ENCODE assay signal across 17 cellular contexts in genomic region chr9:8784813-8785212, GRCh38.
DNase-seq lines count a peak whose midpoint lies in the region; TF ChIP-seq lines count a peak whose summit lies in the region.
"Had no signal": no experiment of that assay in that cellular context is flagged by ENCODE, and none has a peak within 500 bp of the region (broad histone marks: within the 10 kb centered on the region; RNA-seq: fewer than 3 reads in every experiment).

No MANE protein-coding gene starts in this region.

- peaks cover 2% of the 10 kb centered on the region for H3K27me3 Mint-ChIP-seq in glutamatergic neuron (ENCODE audit: unreplicated experiment)
- H3K27me3 Mint-ChIP-seq in activated CD4-positive, alpha-beta T cell treated with anti-CD3 and anti-CD28 coated beads, Interleukin-2, amount 10 ng/mL, durations not matched to agents 24 days and 14 days, result no peaks in the 10 kb centered on the region
- H3K27me3 Mint-ChIP-seq: dendritic cell treated with granulocyte-macrophage colony-stimulating factor and Interleukin-4, amounts not matched to agents 40 ng/mL and 50 ng/mL, for 4 days; progenitor cell of endocrine pancreas; stimulated activated naive CD8-positive, alpha-beta T cell treated with anti-CD3 and anti-CD28 coated beads, Interleukin-15, amount 100 ng/mL, for 72 hours had no signal

- peaks cover 2% of the 10 kb centered on the region for H3K9me3 Mint-ChIP-seq in glutamatergic neuron (ENCODE audit: unreplicated experiment)
- H3K9me3 Mint-ChIP-seq in activated CD4-positive, alpha-beta T cell treated with anti-CD3 and anti-CD28 coated beads, Interleukin-2, amount 10 ng/mL, durations not matched to agents 24 days and 14 days, result no peaks in the 10 kb centered on the region
- H3K9me3 Mint-ChIP-seq: dendritic cell treated with granulocyte-macrophage colony-stimulating factor and Interleukin-4, amounts not matched to agents 40 ng/mL and 50 ng/mL, for 4 days; stimulated activated naive CD8-positive, alpha-beta T cell treated with anti-CD3 and anti-CD28 coated beads, Interleukin-15, amount 100 ng/mL, for 72 hours had no signal

- no peaks in the 10 kb centered on the region for H3K9me3 ChIP-seq in HEK293 (ENCODE audit: control insufficient read depth, insufficient read depth, low read depth, low read length)

- peak overlapping the region; percentile 76 for H3K27ac Mint-ChIP-seq in glutamatergic neuron (ENCODE audit: unreplicated experiment)
- H3K27ac Mint-ChIP-seq in activated CD4-positive, alpha-beta T cell treated with anti-CD3 and anti-CD28 coated beads, Interleukin-2, amount 10 ng/mL, durations not matched to agents 24 days and 14 days, result no peak overlapping the region
- H3K27ac Mint-ChIP-seq: dendritic cell treated with granulocyte-macrophage colony-stimulating factor and Interleukin-4, amounts not matched to agents 40 ng/mL and 50 ng/mL, for 4 days; progenitor cell of endocrine pancreas; stimulated activated naive CD8-positive, alpha-beta T cell treated with anti-CD3 and anti-CD28 coated beads, Interleukin-15, amount 100 ng/mL, for 72 hours had no signal

- H3K4me3 Mint-ChIP-seq in glutamatergic neuron (ENCODE audit: unreplicated experiment), result peak overlapping the region; percentile 48
- no peak overlapping the region for H3K4me3 Mint-ChIP-seq in activated CD4-positive, alpha-beta T cell treated with anti-CD3 and anti-CD28 coated beads, Interleukin-2, amount 10 ng/mL, durations not matched to agents 24 days and 14 days
- H3K4me3 Mint-ChIP-seq: dendritic cell treated with granulocyte-macrophage colony-stimulating factor and Interleukin-4, amounts not matched to agents 40 ng/mL and 50 ng/mL, for 4 days; stimulated activated naive CD8-positive, alpha-beta T cell treated with anti-CD3 and anti-CD28 coated beads, Interleukin-15, amount 100 ng/mL, for 72 hours had no signal

- no peaks in the 10 kb centered on the region for H3K36me3 Mint-ChIP-seq in glutamatergic neuron (ENCODE audit: unreplicated experiment)
- no peaks in the 10 kb centered on the region for H3K36me3 Mint-ChIP-seq in activated CD4-positive, alpha-beta T cell treated with anti-CD3 and anti-CD28 coated beads, Interleukin-2, amount 10 ng/mL, durations not matched to agents 24 days and 14 days (ENCODE audit: low read depth)

- peak; percentile 85 for DNase-seq in NCI-H69 (lab: John Stamatoyannopoulos, UW)
- no peak for DNase-seq in glutamatergic neuron
- DNase-seq in ecto neural progenitor cell (ENCODE audit: low spot score), result no peak
- DNase-seq in GM19238 (ENCODE audit: insufficient read length, low spot score), result no peak
- no peak for DNase-seq in activated CD4-positive, alpha-beta T cell treated with anti-CD3 and anti-CD28 coated beads, Interleukin-2, amount 10 ng/mL, durations not matched to agents 24 days and 14 days
- DNase-seq: activated CD8-positive, alpha-beta memory T cell treated with anti-CD3 and anti-CD28 coated beads for 24 hours; hippocampal formation; KG1; kidney glomerular epithelial cell; NCI-H1417 treated with DMSO at 0.1 percent for 48 hours; RPMI8226; stimulated activated naive CD8-positive, alpha-beta T cell treated with anti-CD3 and anti-CD28 coated beads, Interleukin-15, amount 100 ng/mL, for 72 hours; T-helper 1 cell had no signal

- CTCF ChIA-PET in HEK293 (lab: Yijun Ruan, JAX), result interaction anchor here (0.7 to 1.0 kb wide), 2 partner anchors 71 to 110 kb away, joined by 3 read pairs; no protein-coding TSS in a partner anchor

- H3K4me1 ChIP-seq in HEK293 (ENCODE audit: control insufficient read depth, insufficient read depth, low read length), result peaks cover 8% of the 10 kb centered on the region; the same call in 1 of the 2 replicates

- TF ChIP-seq CTCF in HEK293 (tag by site-specific recombination; IDR thresholded peaks at IDR 0.05), result no peak
- no peak for TF ChIP-seq CTCF in glutamatergic neuron (IDR thresholded peaks at IDR 0.05; ENCODE audit: partially characterized antibody, unreplicated experiment)

- no peak overlapping the region for H3K4me3 ChIP-seq in HEK293 (ENCODE audit: low read depth, low read length)

- no peaks in the 10 kb centered on the region for H3K36me3 ChIP-seq in HEK293 (ENCODE audit: control insufficient read depth in 2 of 2, insufficient read depth in 1 of 2, low read length in 2 of 2)

- H3K27ac ChIP-seq in HEK293 (ENCODE audit: extremely low read depth, low read depth, low read length) (no peak overlapping the region), temporal lobe (ENCODE audit: low read depth, low read length) (peak overlapping the region; percentile 38)

- peaks cover 43% of the 10 kb centered on the region for H3K4me1 Mint-ChIP-seq in glutamatergic neuron (ENCODE audit: low read depth, unreplicated experiment)
- H3K4me1 Mint-ChIP-seq in activated CD4-positive, alpha-beta T cell treated with anti-CD3 and anti-CD28 coated beads, Interleukin-2, amount 10 ng/mL, durations not matched to agents 24 days and 14 days, result no peaks in the 10 kb centered on the region
- H3K4me1 Mint-ChIP-seq: stimulated activated naive CD8-positive, alpha-beta T cell treated with anti-CD3 and anti-CD28 coated beads, Interleukin-15, amount 100 ng/mL, for 72 hours had no signal

- POLR2A ChIA-PET in HEK293 (lab: Yijun Ruan, JAX), result no interaction called here

- intact Hi-C loops in activated CD4-positive, alpha-beta T cell treated with anti-CD3 and anti-CD28 coated beads, Interleukin-2, amount 10 ng/mL, durations not matched to agents 24 days and 14 days (cut with micrococcal nuclease), result no loop called here

TF ChIP-seq in HEK293, 187 proteins besides CTCF, POLR2A, EP300 and RAD21:
- TF ChIP-seq FEZF1 (tag by site-specific recombination; IDR thresholded peaks at IDR 0.05) (peak; percentile 66), ZNF561 (tag by site-specific recombination; IDR thresholded peaks at IDR 0.05; ENCODE audit: borderline replicate concordance) (no peak), PRDM6 (tag by site-specific recombination; IDR thresholded peaks at IDR 0.05) (peak; percentile 63), IKZF3 (tag by site-specific recombination; IDR thresholded peaks at IDR 0.05) (no peak), ZEB2 (tag by site-specific recombination; IDR thresholded peaks at IDR 0.05) (0 out of 2 replicates have a peak, but pooled peaks have one; percentile 15), ZNF404 (tag by site-specific recombination; IDR thresholded peaks at IDR 0.05) (no peak), ZBTB17 (tag by site-specific recombination; IDR thresholded peaks at IDR 0.05) (no peak), REPIN1 (tag by site-specific recombination; IDR thresholded peaks at IDR 0.05; ENCODE audit: low read depth) (no peak), ZNF426 (tag by site-specific recombination; IDR thresholded peaks at IDR 0.05) (no peak)
